In genomic region chr11:69500285-69501120, GRCh38 we compare ENCODE assay signal across 22 cellular contexts. TPM values are rescaled to one million over a fixed set of nuclear protein-coding genes. Genes with fewer than 3 reads are reported as not detected.
DNase-seq lines count a peak whose midpoint lies in the region; ATAC-seq and TF ChIP-seq lines count a peak whose summit lies in the region.
"Had no signal": no experiment of that assay in that cellular context is flagged by ENCODE, and none has a peak within 500 bp of the region (broad histone marks: within the 10 kb centered on the region; RNA-seq: fewer than 3 reads in every experiment).

No MANE protein-coding gene starts in this region.

- intact Hi-C loops in Panc1 (cut with micrococcal nuclease; ENCODE audit: unreplicated experiment), result no loop called here
- intact Hi-C loops in posterior vena cava (cut with DNase I), result loop anchor here in 1 of 2 donors (10.0 kb wide), 1 partner anchor 1904 kb away; no protein-coding TSS in a partner anchor

- 79 to 87% methylated on average over 11 to 13 of the region's 13 CpGs for WGBS in tibial nerve, 2 donors

- peaks cover 44% of the 10 kb centered on the region for H3K4me1 ChIP-seq in Panc1 (ENCODE audit: control insufficient read depth, insufficient read depth, low read length)
- peaks cover 0 to 50% (median 30%) of the 10 kb centered on the region in 4 donors for H3K4me1 ChIP-seq in tibial nerve

- CTCF ChIA-PET in Panc1 (lab: Charles Lee), result no interaction called here

- TF ChIP-seq CTCF in Panc1 (IDR thresholded peaks at IDR 0.05) (no peak), tibial nerve (IDR thresholded peaks at IDR 0.05) (no peak)

- H3K27me3 ChIP-seq in Panc1 (ENCODE audit: control insufficient read depth, insufficient read depth, low read length), result no peaks in the 10 kb centered on the region
- H3K27me3 ChIP-seq in tibial nerve, result no peaks in the 10 kb centered on the region
- H3K27me3 ChIP-seq: cardiac muscle cell, uterus had no signal

- POLR2A ChIA-PET in Panc1 (lab: Charles Lee), result no interaction called here

- ATAC-seq in Panc1, result peak; percentile 3
- peak; percentile 8 for ATAC-seq in esophagus mucosa
- ATAC-seq in GM18861 (IDR thresholded peaks at IDR 0.05; ENCODE audit: unreplicated experiment), result no peak
- ATAC-seq in HG02763 (IDR thresholded peaks at IDR 0.05; ENCODE audit: unreplicated experiment), result no peak
- ATAC-seq: activated CD8-positive, alpha-beta T cell treated with anti-CD3 and anti-CD28 coated beads for 36 hours; psoas muscle had no signal

- no peaks in the 10 kb centered on the region for H3K36me3 ChIP-seq in Panc1 (ENCODE audit: control insufficient read depth, insufficient read depth, low read length)
- H3K36me3 ChIP-seq in tibial nerve, result no peaks in the 10 kb centered on the region
- H3K36me3 ChIP-seq: cardiac muscle cell, uterus had no signal

- no peak overlapping the region for H3K4me3 ChIP-seq in Panc1 (ENCODE audit: low read depth in 2 of 2, low read length in 2 of 2)
- no peak overlapping the region for H3K4me3 ChIP-seq in tibial nerve
- H3K4me3 ChIP-seq: cardiac muscle cell, psoas muscle, uterus had no signal

- H3K27ac ChIP-seq in Panc1 (ENCODE audit: low read length), result no peak overlapping the region
- peak overlapping the region in 2 of 4 donors; percentile 44 to 74 for H3K27ac ChIP-seq in tibial nerve
- H3K27ac ChIP-seq: C4-2B, cardiac muscle cell, psoas muscle, uterus had no signal

- no TSS peak for BruUV-seq in Panc1 (replicated peaks; lab: Mats Ljungman, UMichigan)

- no peak for TF ChIP-seq EP300 in tibial nerve (IDR thresholded peaks at IDR 0.05)

- in situ Hi-C loops in G401 (cut with HindIII; ENCODE audit: low sequenced_read_pairs) (no loop called here), Panc1 (cut with HindIII; ENCODE audit: low pct_unique_long_range_greater_than_20kb, low sequenced_read_pairs) (loop anchor here (10.0 kb wide), 1 partner anchor 96 kb away; no protein-coding TSS in a partner anchor)

- H3K9me3 ChIP-seq in Panc1 (ENCODE audit: control insufficient read depth, insufficient read depth, low read depth, low read length), result no peaks in the 10 kb centered on the region
- no peaks in the 10 kb centered on the region for H3K9me3 ChIP-seq in tibial nerve
- H3K9me3 ChIP-seq: psoas muscle, uterus had no signal

- no peak for TF ChIP-seq POLR2A in tibial nerve (IDR thresholded peaks at IDR 0.05)

- DNase-seq in G401 (ENCODE audit: low spot score), result peak; percentile 64
- no peak for DNase-seq in Panc1 (ENCODE audit: low read depth, low spot score)
- peak; percentile 72 for DNase-seq in posterior vena cava (ENCODE audit: low spot score)
- DNase-seq in tibial nerve (ENCODE audit: low spot score in 2 of 2), result no peak
- no peak for DNase-seq in NAMALWA (ENCODE audit: low spot score)
- DNase-seq: activated CD4-positive, CD25-positive, alpha-beta regulatory T cell; activated CD8-positive, alpha-beta T cell treated with anti-CD3 and anti-CD28 coated beads for 36 hours; amygdala; HFFc6; midbrain; MM.1S; NCI-H1694; T1000; uterus had no signal

RNA-seq across cellular contexts. Expression of gene LINC01488, which starts 19.0 kb away (rescaled TPM):
- total RNA-seq in G401 (2014; rRNA removed; shearing (Covaris generic)), result not detected in 2 replicates
- not detected for total RNA-seq in Panc1 (2021; ENCODE audit: unreplicated experiment)
- polyA plus RNA-seq in Panc1 (2012; ENCODE audit: insufficient read length), result not detected
- not detected for total RNA-seq in esophagus mucosa
- not detected for total RNA-seq in posterior vena cava
- total RNA-seq in tibial nerve, result not detected
- total RNA-seq: activated CD8-positive, alpha-beta T cell treated with anti-CD3 and anti-CD28 coated beads for 36 hours; frontal cortex; HFFc6; psoas muscle; uterus had no signal
- polyA plus RNA-seq: neural cell had no signal

Comparison
In these comparisons a context has a peak if more than half of its experiments do, and no peak if none do; other contexts are left out.
1. DNase-seq: peak in G401 (single experiment) and posterior vena cava (single experiment); none in Panc1 (single experiment), tibial nerve (0 of 2) and NAMALWA (single experiment).
2. ATAC-seq: peak in Panc1 (single experiment) and esophagus mucosa (single experiment); none in GM18861 (single experiment) and HG02763 (single experiment).